Comparison of ENCODE assay signal across 8 cellular contexts in the genomic region with DNA sequence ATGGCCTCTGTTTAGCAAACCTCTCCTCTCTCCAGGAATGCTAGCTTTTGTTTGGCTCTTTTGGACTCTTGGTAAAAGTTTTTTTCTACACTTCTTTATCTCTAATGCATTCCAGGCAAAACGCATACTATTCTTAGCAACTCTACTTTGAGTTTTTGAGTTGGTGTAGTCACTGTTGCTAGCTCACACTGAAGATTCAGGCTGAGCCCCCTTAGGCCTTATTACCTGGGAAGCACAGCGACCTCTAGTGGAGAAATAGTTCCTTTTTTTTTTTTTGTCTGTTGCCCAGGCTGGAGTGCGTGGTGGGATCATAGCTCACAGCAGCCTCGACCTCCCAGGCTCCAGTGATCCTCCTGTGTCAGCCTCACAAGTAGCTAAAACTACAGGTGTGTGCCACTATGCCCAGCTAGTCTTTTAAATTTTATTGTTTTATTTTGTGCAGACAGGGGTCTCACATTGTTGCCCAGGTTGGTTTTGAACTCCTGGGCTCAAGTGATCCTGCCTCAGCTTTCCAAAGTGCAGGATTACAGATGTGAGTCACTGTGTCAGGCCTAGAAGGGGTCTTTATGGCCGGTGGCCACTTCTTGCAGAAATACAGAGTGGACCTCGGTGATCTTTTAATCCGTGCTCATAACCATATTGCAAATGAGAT.
A peak's percentile ranks its signal among the peaks of the same experiment; 100 is the strongest.
DNase-seq lines count a peak whose midpoint lies in the region; ATAC-seq and TF ChIP-seq lines count a peak whose summit lies in the region.

No MANE protein-coding gene starts in this region.

- intact Hi-C loops in activated CD4-positive, alpha-beta T cell treated with anti-CD3 and anti-CD28 coated beads, Interleukin-2, amount 10 ng/mL, durations not matched to agents 24 days and 14 days (cut with micrococcal nuclease): loop anchor here (1.0 to 5.0 kb wide), 2 partner anchors 60 to 99 kb away; no protein-coding TSS in a partner anchor

- ATAC-seq in HG03457 (IDR thresholded peaks at IDR 0.05; ENCODE audit: unreplicated experiment): no peak

- peak overlapping the region; percentile 45 for H3K27ac Mint-ChIP-seq in activated CD4-positive, alpha-beta T cell treated with anti-CD3 and anti-CD28 coated beads, Interleukin-2, amount 10 ng/mL, durations not matched to agents 24 days and 14 days
- no peak overlapping the region for H3K27ac Mint-ChIP-seq in neural crest cell (ENCODE audit: unreplicated experiment)

- no peaks in the 10 kb centered on the region for H3K36me3 Mint-ChIP-seq in activated CD4-positive, alpha-beta T cell treated with anti-CD3 and anti-CD28 coated beads, Interleukin-2, amount 10 ng/mL, durations not matched to agents 24 days and 14 days (ENCODE audit: low read depth)
- no peaks in the 10 kb centered on the region for H3K36me3 Mint-ChIP-seq in neural crest cell (ENCODE audit: low read depth)

- H3K4me1 Mint-ChIP-seq in activated CD4-positive, alpha-beta T cell treated with anti-CD3 and anti-CD28 coated beads, Interleukin-2, amount 10 ng/mL, durations not matched to agents 24 days and 14 days: no peaks in the 10 kb centered on the region
- H3K4me1 Mint-ChIP-seq in neural crest cell: peaks cover 19% of the 10 kb centered on the region

- TF ChIP-seq POLR2A in erythroblast (IDR thresholded peaks at IDR 0.05; ENCODE audit: low read length): no peak

- DNase-seq in activated CD4-positive, alpha-beta T cell treated with anti-CD3 and anti-CD28 coated beads, Interleukin-2, amount 10 ng/mL, durations not matched to agents 24 days and 14 days: peak; percentile 68
- no peak for DNase-seq in activated CD4-positive, alpha-beta T cell treated with anti-CD3 and anti-CD28 coated beads, Interleukin-2, amount 50 U/mL, for 1 hour
- peak; percentile 38 for DNase-seq in HT1080 (ENCODE audit: low read depth)
- DNase-seq in OCI-M1 (lab: John Stamatoyannopoulos, UW): peak; percentile 65
- peak; percentile 52 to 69 for DNase-seq in erythroblast (lab: John Stamatoyannopoulos, UW)
- no peak for DNase-seq in neural crest cell (ENCODE audit: low read depth, low spot score)
- no peak for DNase-seq in activated naive CD4-positive, alpha-beta T cell treated with Interleukin-2 at 50 U/mL for 16 hours

- TF ChIP-seq CTCF in neural crest cell (conservative IDR thresholded peaks at IDR 0.05): peak; percentile 83

- peaks cover 15% of the 10 kb centered on the region for H3K27me3 Mint-ChIP-seq in activated CD4-positive, alpha-beta T cell treated with anti-CD3 and anti-CD28 coated beads, Interleukin-2, amount 10 ng/mL, durations not matched to agents 24 days and 14 days
- peaks cover 2% of the 10 kb centered on the region for H3K27me3 Mint-ChIP-seq in neural crest cell (ENCODE audit: low read depth)

- H3K4me3 Mint-ChIP-seq in activated CD4-positive, alpha-beta T cell treated with anti-CD3 and anti-CD28 coated beads, Interleukin-2, amount 10 ng/mL, durations not matched to agents 24 days and 14 days: no peak overlapping the region
- H3K4me3 Mint-ChIP-seq in neural crest cell: no peak overlapping the region

- no peaks in the 10 kb centered on the region for H3K9me3 Mint-ChIP-seq in activated CD4-positive, alpha-beta T cell treated with anti-CD3 and anti-CD28 coated beads, Interleukin-2, amount 10 ng/mL, durations not matched to agents 24 days and 14 days
- peaks cover 3% of the 10 kb centered on the region for H3K9me3 Mint-ChIP-seq in neural crest cell

Comparison
In these comparisons a context has a peak if more than half of its experiments do, and no peak if none do; other contexts are left out.
1. DNase-seq: peak in activated CD4-positive, alpha-beta T cell treated with anti-CD3 and anti-CD28 coated beads, Interleukin-2, amount 10 ng/mL, durations not matched to agents 24 days and 14 days (single experiment), HT1080 (single experiment), OCI-M1 (single experiment) and erythroblast (2 of 2); none in activated CD4-positive, alpha-beta T cell treated with anti-CD3 and anti-CD28 coated beads, Interleukin-2, amount 50 U/mL, for 1 hour (single experiment), neural crest cell (single experiment) and activated naive CD4-positive, alpha-beta T cell treated with Interleukin-2 at 50 U/mL for 16 hours (single experiment).